Comparison of ENCODE assay signal across 19 cellular contexts in genomic region chr2:233343171-233343705, GRCh38. TPM values are rescaled to one million over a fixed set of nuclear protein-coding genes. Genes with fewer than 3 reads are reported as not detected.
DNase-seq lines count a peak whose midpoint lies in the region; ATAC-seq, FAIRE-seq and TF ChIP-seq lines count a peak whose summit lies in the region.
"Had no signal": no experiment of that assay in that cellular context is flagged by ENCODE, and none has a peak within 500 bp of the region (broad histone marks: within the 10 kb centered on the region; RNA-seq: fewer than 3 reads in every experiment).

No MANE protein-coding gene starts in this region.

- no peak overlapping the region for H2BK5ac ChIP-seq in H1 (ENCODE audit: low read depth, low read length)

- H3K36me3 ChIP-seq in H1 (ENCODE audit: control insufficient read depth in 2 of 4, insufficient read depth in 4 of 4, low read length in 3 of 4) (no peaks in the 10 kb centered on the region), upper lobe of right lung (no peaks in the 10 kb centered on the region), osteoblast (ENCODE audit: insufficient read depth, low read length) (no peaks in the 10 kb centered on the region)
- H3K36me3 ChIP-seq: BLaER1 treated with 17β-estradiol and CSF1 and Interleukin-3, amounts not matched to agents 10 nM and 100 nM had no signal

- no peak overlapping the region for H2BK15ac ChIP-seq in H1 (ENCODE audit: low read length)

- CTCF ChIA-PET in H1 (lab: Charles Lee; ENCODE audit: partially characterized antibody) = interaction anchor here (2.6 kb wide), 1 partner anchor 10 kb away, joined by 8 read pairs; no protein-coding TSS in a partner anchor

- TF ChIP-seq CTCF in H1 (IDR thresholded peaks at IDR 0.05; ENCODE audit: control extremely low read depth in 1 of 3, insufficient read depth in 1 of 3, low read depth in 1 of 3, low read length in 3 of 3) (no peak), upper lobe of right lung (IDR thresholded peaks at IDR 0.05) (no peak), osteoblast (IDR thresholded peaks at IDR 0.05; ENCODE audit: extremely low read depth, low read depth, low read length) (no peak)

- FAIRE-seq in H1 (lab: Jason Lieb, UNC) = no peak
- FAIRE-seq: GM12878, GM18507, H54 had no signal

- H3K56ac ChIP-seq in H1 (replicated peaks; ENCODE audit: insufficient read length, low read depth, low read length) = no peak overlapping the region

- no peak overlapping the region for H3K4me3 Mint-ChIP-seq in effector memory CD8-positive, alpha-beta T cell
- H3K4me3 Mint-ChIP-seq: CD4-positive, CD25-positive, alpha-beta regulatory T cell had no signal

- TF ChIP-seq POLR2A in H1 (IDR thresholded peaks at IDR 0.05; ENCODE audit: control extremely low read depth in 1 of 2, low read depth in 2 of 2, low read length in 2 of 2) = no peak

- no peak for ATAC-seq in upper lobe of right lung
- no peak for ATAC-seq in effector memory CD8-positive, alpha-beta T cell (replicated peaks)
- ATAC-seq: GM12878, HCT116 had no signal

- no peak for TF ChIP-seq EP300 in H1 (IDR thresholded peaks at IDR 0.05; ENCODE audit: borderline replicate concordance in 1 of 2, low read depth in 2 of 2, low read length in 2 of 2)

- no peak overlapping the region for H4K5ac ChIP-seq in H1 (ENCODE audit: insufficient read length, low read depth, low read length)

- H2BK12ac ChIP-seq in H1 (ENCODE audit: low read depth, low read length) = no peak overlapping the region

- H3K27me3 ChIP-seq in H1 (replicated peaks in 1 of 4; ENCODE audit: control insufficient read depth in 3 of 4, extremely low read depth in 1 of 4, insufficient read depth in 3 of 4, low read length in 3 of 4) (no peaks in the 10 kb centered on the region; a peak in 1 of 7 replicates), upper lobe of right lung (no peaks in the 10 kb centered on the region), osteoblast (ENCODE audit: insufficient read depth, low read length) (peaks cover 3% of the 10 kb centered on the region)
- H3K27me3 ChIP-seq: BLaER1 treated with 17β-estradiol and CSF1 and Interleukin-3, amounts not matched to agents 10 nM and 100 nM had no signal

- TF ChIP-seq RAD21 in H1 (IDR thresholded peaks at IDR 0.05 in 1 of 2, conservative IDR thresholded peaks at IDR 0.05 in 1 of 2; ENCODE audit: low read depth in 2 of 2, low read length in 2 of 2) = no peak

- no peak overlapping the region for H2AK5ac ChIP-seq in H1 (ENCODE audit: low read depth, low read length)

- POLR2A ChIA-PET in H1 (lab: Charles Lee; ENCODE audit: partially characterized antibody) = interaction anchor here (0.6 to 1.2 kb wide), 5 partner anchors 12 to 349 kb away, joined by 3 to 4 read pairs (median 3); no protein-coding TSS in a partner anchor

- H3K4me3 ChIP-seq in H1 (ENCODE audit: extremely low read depth in 1 of 4, insufficient read depth in 2 of 4, low read depth in 3 of 4, low read length in 4 of 4) (no peak overlapping the region), upper lobe of right lung (no peak overlapping the region), osteoblast (ENCODE audit: insufficient read depth, low read length) (no peak overlapping the region)
- H3K4me3 ChIP-seq: BLaER1 treated with 17β-estradiol and CSF1 and Interleukin-3, amounts not matched to agents 10 nM and 100 nM; GM12878 had no signal

- H3K4me1 Mint-ChIP-seq in effector memory CD8-positive, alpha-beta T cell (ENCODE audit: low read depth in 2 of 2) = peaks cover under 1 to 5% of the 10 kb centered on the region in 2 donors

- H3K9me3 ChIP-seq in H1 (ENCODE audit: insufficient read depth in 2 of 2, low read depth in 1 of 2, low read length in 1 of 2) (0 out of 4 replicates have a peak, but pooled peaks cover 0 to 4% of the 10 kb centered on the region in 2 experiments), upper lobe of right lung (no peaks in the 10 kb centered on the region), osteoblast (ENCODE audit: low read depth, low read length) (no peaks in the 10 kb centered on the region)

- no peaks in the 10 kb centered on the region for H3K9me3 Mint-ChIP-seq in effector memory CD8-positive, alpha-beta T cell

- H3K18ac ChIP-seq in H1 (ENCODE audit: extremely low read depth, low read length) = no peak overlapping the region

- H2AFZ ChIP-seq in H1 (ENCODE audit: low read length) (no peak overlapping the region), osteoblast (ENCODE audit: low read length) (no peak overlapping the region)

- H3K36me3 Mint-ChIP-seq in effector memory CD8-positive, alpha-beta T cell (ENCODE audit: insufficient read depth) = no peaks in the 10 kb centered on the region
- H3K36me3 Mint-ChIP-seq: CD4-positive, CD25-positive, alpha-beta regulatory T cell had no signal

- H3K4ac ChIP-seq in H1 (replicated peaks; ENCODE audit: insufficient read length, low read depth, low read length) = no peak overlapping the region

- H3K79me2 ChIP-seq in H1 (ENCODE audit: control insufficient read depth in 1 of 2, insufficient read depth in 2 of 2, low read length in 2 of 2) = no peaks in the 10 kb centered on the region
- no peaks in the 10 kb centered on the region for H3K79me2 ChIP-seq in osteoblast (ENCODE audit: insufficient read depth, low read length)

- peak; percentile 25 for DNase-seq in activated effector memory CD4-positive, alpha-beta T cell treated with anti-CD3 and anti-CD28 coated beads, Interleukin-2, amount 50 U/mL, for 16 hours
- DNase-seq in activated effector memory CD4-positive, alpha-beta T cell treated with Interleukin-2 at 50 U/mL for 16 hours = no peak
- peak; percentile 34 for DNase-seq in MV-4-11 (lab: John Stamatoyannopoulos, UW)
- no peak for DNase-seq in H1 (ENCODE audit: low read depth in 1 of 2, low spot score in 2 of 2)
- DNase-seq in upper lobe of right lung = peak; percentile 34
- no peak for DNase-seq in NCI-H345 treated with DMSO at 0.1 percent for 48 hours (lab: John Stamatoyannopoulos, UW; ENCODE audit: unreplicated experiment)
- no peak for DNase-seq in osteoblast (ENCODE audit: insufficient read length, low spot score, missing footprints)
- no peak for DNase-seq in effector memory CD8-positive, alpha-beta T cell
- DNase-seq: ACHN; CD4-positive, CD25-positive, alpha-beta regulatory T cell; DMS 273 treated with DMSO at 0.1 percent for 48 hours had no signal

- H3K27me3 Mint-ChIP-seq in effector memory CD8-positive, alpha-beta T cell = peaks cover 0 to 7% of the 10 kb centered on the region in 2 donors

- H2BK120ac ChIP-seq in H1 (replicated peaks; ENCODE audit: low read depth, low read length) = no peak overlapping the region

- no peak overlapping the region for H2BK20ac ChIP-seq in H1 (ENCODE audit: low read length)

- H3K79me1 ChIP-seq in H1 (ENCODE audit: low read depth, low read length) = no peaks in the 10 kb centered on the region

- H3K9ac ChIP-seq in H1 (replicated peaks in 1 of 4; ENCODE audit: extremely low read depth in 1 of 4, low read depth in 3 of 4, low read length in 3 of 4) = no peak overlapping the region
- H3K9ac ChIP-seq: BLaER1 treated with 17β-estradiol and CSF1 and Interleukin-3, amounts not matched to agents 10 nM and 100 nM had no signal

- H4K8ac ChIP-seq in H1 (ENCODE audit: extremely low read depth, insufficient read depth, low read length) = no peak overlapping the region

- H3K27ac ChIP-seq in H1 (ENCODE audit: low read depth, low read length) = no peak overlapping the region
- H3K27ac ChIP-seq in upper lobe of right lung = no peak overlapping the region
- H3K27ac ChIP-seq in osteoblast (ENCODE audit: low read depth, low read length) = no peak overlapping the region
- H3K27ac ChIP-seq: BLaER1 treated with 17β-estradiol and CSF1 and Interleukin-3, amounts not matched to agents 10 nM and 100 nM; HL-60 had no signal

- no peak overlapping the region for H3K14ac ChIP-seq in H1 (ENCODE audit: insufficient read length)

- H3K23me2 ChIP-seq in H1 (ENCODE audit: low read depth, low read length) = no peaks in the 10 kb centered on the region

- H4K20me1 ChIP-seq in H1 (replicated peaks in 1 of 2; ENCODE audit: control insufficient read depth in 1 of 2, insufficient read depth in 2 of 2, low read length in 2 of 2) = no peaks in the 10 kb centered on the region
- no peaks in the 10 kb centered on the region for H4K20me1 ChIP-seq in osteoblast (ENCODE audit: insufficient read depth, low read length)
- H4K20me1 ChIP-seq: BLaER1 treated with 17β-estradiol and CSF1 and Interleukin-3, amounts not matched to agents 10 nM and 100 nM had no signal

- H3K27ac Mint-ChIP-seq in effector memory CD8-positive, alpha-beta T cell = no peak overlapping the region
- H3K27ac Mint-ChIP-seq: CD4-positive, CD25-positive, alpha-beta regulatory T cell had no signal

- intact Hi-C loops in upper lobe of right lung (cut with DNase I) = no loop called here

- H4K91ac ChIP-seq in H1 (replicated peaks; ENCODE audit: insufficient read length, low read length) = no peak overlapping the region

- H3K4me2 ChIP-seq in H1 (ENCODE audit: insufficient read depth in 1 of 2, low read depth in 2 of 2, low read length in 2 of 2) = no peak overlapping the region
- no peak overlapping the region for H3K4me2 ChIP-seq in osteoblast (ENCODE audit: insufficient read depth, low read length)

- no peaks in the 10 kb centered on the region for H3K4me1 ChIP-seq in H1 (replicated peaks in 1 of 4; ENCODE audit: control insufficient read depth in 3 of 4, insufficient read depth in 4 of 4, low read length in 3 of 4)
- H3K4me1 ChIP-seq in upper lobe of right lung = no peaks in the 10 kb centered on the region
- no peaks in the 10 kb centered on the region for H3K4me1 ChIP-seq in osteoblast (ENCODE audit: insufficient read depth, low read length)

- no peak overlapping the region for H3K23ac ChIP-seq in H1 (ENCODE audit: insufficient read length)

- 92% methylated on average over 15 of the region's 15 CpGs; no CpG with 5 or more reads in 1 of the 2 experiments for WGBS in H1 (ENCODE audit: extremely low coverage in 1 of 2, insufficient coverage in 1 of 2, insufficient read length in 1 of 2, insufficient replicate concordance in 2 of 2, low coverage in 1 of 2, low lambda C conversion rate in 2 of 2, missing lambda C conversion rate in 1 of 2), 2 experiments

RNA-seq across cellular contexts. Expression of gene DGKD, which starts 11.1 kb away (rescaled TPM):
- 30.9 and 31.3 TPM in 2 replicates for total RNA-seq in H1 (2021; fragmentation: NEBNext Ultra II Directional; extraction: Animal tissue kit (Norgen Biotek cat#: 25700))
- polyA plus RNA-seq in H1 (2011; rRNA removed) = 7.7 and 16.6 TPM in 2 replicates
- 13.0 TPM for polyA plus RNA-seq in H1 (2011; cell fraction: cytosol; rRNA removed)
- 71.8 TPM for polyA plus RNA-seq in H1 (2011; cell fraction: nucleus; rRNA removed)
- 11.2 to 22.9 TPM (median 14.6 TPM) in 4 replicates for polyA plus RNA-seq in H1 (2012, experiment 1 of 2)
- 9.4 TPM for polyA plus RNA-seq in H1 (2012, experiment 2 of 2)
- polyA plus RNA-seq in H1 (2013, experiment 1 of 2) = 8.8 TPM
- polyA plus RNA-seq in H1 (2013, experiment 2 of 2) = 8.9 TPM
- 33.2 and 44.4 TPM in 2 replicates for polyA minus RNA-seq in H1 (2011; rRNA and poly(A)+ RNA removed)
- 13.4 TPM for polyA minus RNA-seq in H1 (2011; cell fraction: cytosol; rRNA and poly(A)+ RNA removed)
- polyA minus RNA-seq in H1 (2011; cell fraction: nucleus; rRNA and poly(A)+ RNA removed) = 21.6 TPM
- total RNA-seq in upper lobe of right lung = 86.7 TPM
- total RNA-seq in osteoblast = 6.5 TPM in 2 replicates

RNA-seq across cellular contexts. Expression of gene SAG, which starts 35.6 kb away (rescaled TPM):
- not detected in 2 replicates for total RNA-seq in H1 (2021; fragmentation: NEBNext Ultra II Directional; extraction: Animal tissue kit (Norgen Biotek cat#: 25700))
- polyA plus RNA-seq in H1 (2011; rRNA removed) = not detected in 2 replicates
- not detected for polyA plus RNA-seq in H1 (2011; cell fraction: cytosol; rRNA removed)
- not detected for polyA plus RNA-seq in H1 (2011; cell fraction: nucleus; rRNA removed)
- polyA plus RNA-seq in H1 (2012, experiment 1 of 2) = not detected in 4 replicates
- polyA plus RNA-seq in H1 (2012, experiment 2 of 2) = not detected
- not detected for polyA plus RNA-seq in H1 (2013, experiment 1 of 2)
- not detected for polyA plus RNA-seq in H1 (2013, experiment 2 of 2)
- polyA minus RNA-seq in H1 (2011; rRNA and poly(A)+ RNA removed) = not detected in 2 replicates
- not detected for polyA minus RNA-seq in H1 (2011; cell fraction: cytosol; rRNA and poly(A)+ RNA removed)
- polyA minus RNA-seq in H1 (2011; cell fraction: nucleus; rRNA and poly(A)+ RNA removed) = not detected
- total RNA-seq in upper lobe of right lung (not detected), osteoblast (not detected in 2 replicates)
- total RNA-seq: A172, Daoy, GM12878 had no signal
- polyA plus RNA-seq: CD4-positive, CD25-positive, alpha-beta regulatory T cell had no signal

Comparison
In these comparisons a context has a peak if more than half of its experiments do, and no peak if none do; other contexts are left out.
1. DNase-seq: peak in activated effector memory CD4-positive, alpha-beta T cell treated with anti-CD3 and anti-CD28 coated beads, Interleukin-2, amount 50 U/mL, for 16 hours (single experiment), MV-4-11 (single experiment) and upper lobe of right lung (single experiment); none in activated effector memory CD4-positive, alpha-beta T cell treated with Interleukin-2 at 50 U/mL for 16 hours (single experiment), H1 (0 of 2), NCI-H345 treated with DMSO at 0.1 percent for 48 hours (single experiment), osteoblast (single experiment) and effector memory CD8-positive, alpha-beta T cell (0 of 3).